Comparison of ENCODE assay signal across 25 cellular contexts in genomic region chr10:120971671-120972070, GRCh38.
"Had no signal": no experiment of that assay in that cellular context is flagged by ENCODE, and none has a peak within 500 bp of the region (broad histone marks: within the 10 kb centered on the region; RNA-seq: fewer than 3 reads in every experiment).

No MANE protein-coding gene starts in this region.

- DNase-seq: activated CD4-positive, alpha-beta T cell treated with anti-CD3 and anti-CD28 coated beads for 1 hour; activated CD4-positive, alpha-beta T cell treated with anti-CD3 and anti-CD28 coated beads, Interleukin-2, amount 50 U/mL, for 4 hours; activated T-cell treated with anti-CD3 and anti-CD28 coated beads for 4 hours; amniotic stem cell; effector memory CD4-positive, alpha-beta T cell; heart left ventricle; immature natural killer cell; kidney glomerular epithelial cell; left ventricle myocardium superior; naive thymus-derived CD4-positive, alpha-beta T cell; pancreas; stimulated activated CD4-positive, alpha-beta T cell treated with anti-CD3 and anti-CD28 coated beads, Interleukin-4, amount 100 ng/mL, for 1 hour; stimulated activated naive CD8-positive, alpha-beta T cell treated with anti-CD3 and anti-CD28 coated beads, Interleukin-15, amount 100 ng/mL, for 72 hours; transverse colon had no signal

- H3K27ac Mint-ChIP-seq: activated naive CD8-positive, alpha-beta T cell; activated T-helper 1 cell treated with anti-CD3 and anti-CD28 coated beads, Interleukin-12 subunit alpha, Interleukin-12 subunit beta, Interleukin-2, Interleukin-4 antibody, amounts not matched to agents 30 ng/mL and 10 ng/mL and 1 ng/mL, durations not matched to agents 14 hours and 24 hours and 36 hours; dendritic cell treated with granulocyte-macrophage colony-stimulating factor and Interleukin-4, amounts not matched to agents 40 ng/mL and 50 ng/mL, for 4 days; immature natural killer cell; memory B cell; naive thymus-derived CD4-positive, alpha-beta T cell had no signal

- H3K4me3 Mint-ChIP-seq: activated naive CD8-positive, alpha-beta T cell; activated T-helper 1 cell treated with anti-CD3 and anti-CD28 coated beads, Interleukin-12 subunit alpha, Interleukin-12 subunit beta, Interleukin-2, Interleukin-4 antibody, amounts not matched to agents 30 ng/mL and 10 ng/mL and 1 ng/mL, durations not matched to agents 14 hours and 24 hours and 36 hours; dendritic cell treated with granulocyte-macrophage colony-stimulating factor and Interleukin-4, amounts not matched to agents 40 ng/mL and 50 ng/mL, for 4 days; immature natural killer cell; memory B cell; naive thymus-derived CD4-positive, alpha-beta T cell; stimulated activated naive CD8-positive, alpha-beta T cell treated with anti-CD3 and anti-CD28 coated beads, Interleukin-15, amount 100 ng/mL, for 72 hours had no signal

- H3K4me3 ChIP-seq: esophagus muscularis mucosa, gastroesophageal sphincter, heart left ventricle, pancreas, smooth muscle cell, suprapubic skin, transverse colon, vagina had no signal

- H3K27me3 ChIP-seq: vagina had no signal

- ATAC-seq: gastroesophageal sphincter; heart left ventricle; left ventricle myocardium superior; naive thymus-derived CD4-positive, alpha-beta T cell; sciatic nerve; stimulated activated naive CD8-positive, alpha-beta T cell treated with anti-CD3 and anti-CD28 coated beads, Interleukin-15, amount 100 ng/mL, for 72 hours had no signal

- H3K4me1 Mint-ChIP-seq: memory B cell had no signal

- H3K9me3 ChIP-seq: pancreas, suprapubic skin, vagina had no signal

- H3K36me3 Mint-ChIP-seq: activated naive CD8-positive, alpha-beta T cell; immature natural killer cell; memory B cell; naive thymus-derived CD4-positive, alpha-beta T cell had no signal

- H3K36me3 ChIP-seq: esophagus muscularis mucosa, gastroesophageal sphincter, heart left ventricle, pancreas, suprapubic skin, transverse colon, vagina had no signal

- H3K9me3 Mint-ChIP-seq: activated T-helper 1 cell treated with anti-CD3 and anti-CD28 coated beads, Interleukin-12 subunit alpha, Interleukin-12 subunit beta, Interleukin-2, Interleukin-4 antibody, amounts not matched to agents 30 ng/mL and 10 ng/mL and 1 ng/mL, durations not matched to agents 14 hours and 24 hours and 36 hours had no signal

- H3K4me1 ChIP-seq: heart left ventricle, pancreas, suprapubic skin, transverse colon, vagina had no signal

- H3K27ac ChIP-seq: esophagus muscularis mucosa, gastroesophageal sphincter, heart left ventricle, suprapubic skin, transverse colon, vagina, VCaP had no signal
